Comparison of ENCODE assay signal across 23 cellular contexts in genomic region chr3:14652-15051, GRCh38.
"Had no signal": no experiment of that assay in that cellular context is flagged by ENCODE, and none has a peak within 500 bp of the region (broad histone marks: within the 10 kb centered on the region; RNA-seq: fewer than 3 reads in every experiment).

No MANE protein-coding gene starts in this region.

- H3K9me3 ChIP-seq: esophagus squamous epithelium, left ventricle myocardium inferior, neutrophil, right lobe of liver, transverse colon, uterus had no signal

- H3K27ac ChIP-seq: esophagus squamous epithelium, left ventricle myocardium inferior, neutrophil, parathyroid adenoma, right lobe of liver, skin epidermis, transverse colon, uterus had no signal

- H3K36me3 ChIP-seq: esophagus squamous epithelium, left ventricle myocardium inferior, neutrophil, right lobe of liver, transverse colon, uterus had no signal

- FAIRE-seq: kidney had no signal

- ATAC-seq: activated CD4-positive, alpha-beta T cell treated with anti-CD3 and anti-CD28 coated beads for 36 hours; natural killer cell treated with Interleukin-12 subunit alpha and Interleukin-12 subunit beta and Interleukin-15 and Interleukin-18, amount 100 ng/mL, for 72 hours; right lobe of liver; stimulated activated naive CD8-positive, alpha-beta T cell treated with anti-CD3 and anti-CD28 coated beads, Interleukin-15, amount 100 ng/mL, for 72 hours had no signal

- H3K4me1 ChIP-seq: esophagus squamous epithelium, left ventricle myocardium inferior, parathyroid adenoma, right lobe of liver, transverse colon, uterus had no signal

- DNase-seq: activated B cell treated with CpG ODN at 0.5 μM for 24 hours; activated CD4-positive, alpha-beta T cell treated with anti-CD3 and anti-CD28 coated beads for 36 hours; activated CD4-positive, alpha-beta T cell treated with anti-CD3 and anti-CD28 coated beads, Interleukin-2, amount 50 U/mL, for 4 hours; activated effector memory CD4-positive, alpha-beta T cell treated with Interleukin-2 at 50 U/mL for 16 hours; activated naive CD4-positive, alpha-beta T cell treated with anti-CD3 and anti-CD28 coated beads for 36 hours; activated naive CD8-positive, alpha-beta T cell treated with anti-CD3 and anti-CD28 coated beads, Interleukin-2, amount 10 ng/mL, durations not matched to agents 7 days and 5 days; activated T-cell treated with anti-CD3 and anti-CD28 coated beads, Interleukin-2, amount 50 U/mL, for 48 hours; amygdala; dermis blood vessel endothelial cell; effector CD8-positive, alpha-beta T cell; esophagus squamous epithelium; kidney; left ventricle myocardium inferior; right lobe of liver; stimulated activated CD4-positive, alpha-beta T cell treated with anti-CD3 and anti-CD28 coated beads, Interleukin-1b, Interleukin-23, amount 100 ng/mL, for 48 hours; stimulated activated naive CD8-positive, alpha-beta T cell treated with anti-CD3 and anti-CD28 coated beads, Interleukin-15, amount 100 ng/mL, for 72 hours; T1000; transverse colon; uterus had no signal

- H3K27me3 ChIP-seq: esophagus squamous epithelium, neutrophil, right lobe of liver, transverse colon, uterus had no signal

- H3K4me3 ChIP-seq: esophagus squamous epithelium, left ventricle myocardium inferior, right lobe of liver, skin epidermis, transverse colon, uterus had no signal
